26 cellular contexts compared by ENCODE assay signal in the genomic region with DNA sequence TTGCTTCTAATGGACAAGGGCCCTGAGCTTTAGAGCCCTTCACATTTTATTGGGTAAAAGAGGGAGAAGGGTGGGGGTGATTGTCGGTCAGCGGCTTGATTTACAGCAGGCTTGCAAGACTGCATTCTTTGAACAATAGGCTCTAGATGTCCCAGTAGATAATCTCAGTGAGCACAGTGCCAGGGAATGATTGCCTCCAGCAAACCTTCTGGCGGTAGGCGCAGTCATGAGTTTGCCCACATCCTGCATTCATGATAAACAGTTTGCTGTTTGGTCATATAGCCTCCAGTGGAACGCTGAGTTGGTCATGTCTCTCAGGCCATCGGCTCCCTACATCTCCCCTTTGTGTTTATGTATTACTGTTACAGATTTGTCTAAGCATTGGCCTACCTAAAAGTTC. TPM values are rescaled to one million over a fixed set of nuclear protein-coding genes. Genes with fewer than 3 reads are reported as not detected.
DNase-seq lines count a peak whose midpoint lies in the region; ATAC-seq and TF ChIP-seq lines count a peak whose summit lies in the region.
"Had no signal": no experiment of that assay in that cellular context is flagged by ENCODE, and none has a peak within 500 bp of the region (broad histone marks: within the 10 kb centered on the region; RNA-seq: fewer than 3 reads in every experiment).

No MANE protein-coding gene starts in this region.

- no peak overlapping the region for H3K4me2 ChIP-seq in PC-9
- H3K4me2 ChIP-seq: BLaER1 had no signal

- no peaks in the 10 kb centered on the region for H3K79me2 ChIP-seq in PC-9 (ENCODE audit: low read depth)

- no peak for TF ChIP-seq RAD21 in liver (IDR thresholded peaks at IDR 0.05)

- intact Hi-C loops in right lobe of liver (cut with DNase I) (no loop called here), PC-9 (cut with micrococcal nuclease; ENCODE audit: unreplicated experiment) (no loop called here)

- H3K9ac ChIP-seq in liver (ENCODE audit: low read depth in 1 of 2, low read length in 2 of 2) = no peak overlapping the region
- no peak overlapping the region for H3K9ac ChIP-seq in subcutaneous abdominal adipose tissue (ENCODE audit: low read length in 5 of 5)
- H3K9ac ChIP-seq: BLaER1 had no signal

- ATAC-seq in right lobe of liver (no peak), GM18520 (IDR thresholded peaks at IDR 0.05; ENCODE audit: unreplicated experiment) (no peak)

- H3K36me3 ChIP-seq in liver (ENCODE audit: control insufficient read depth in 4 of 4, insufficient read depth in 3 of 4, low read depth in 1 of 4, low read length in 3 of 4) (peaks cover 17 to 78% (median 53%) of the 10 kb centered on the region in 4 donors), right lobe of liver (peaks cover 0 to 24% (median 5%) of the 10 kb centered on the region in 4 donors), HEK293 (ENCODE audit: control insufficient read depth in 2 of 2, insufficient read depth in 1 of 2, low read length in 2 of 2) (peaks cover 3 to 80% of the 10 kb centered on the region in 2 experiments; a peak in 2 of 3 replicates), subcutaneous abdominal adipose tissue (ENCODE audit: control insufficient read depth in 5 of 5, insufficient read depth in 5 of 5, low read length in 5 of 5) (peaks cover 53 to 89% (median 86%) of the 10 kb centered on the region in 5 donors), PC-9 (ENCODE audit: low read depth) (no peaks in the 10 kb centered on the region)

- H3K27me3 ChIP-seq in liver (ENCODE audit: control insufficient read depth in 4 of 4, insufficient read depth in 4 of 4, low read length in 3 of 4) (no peaks in the 10 kb centered on the region), right lobe of liver (no peaks in the 10 kb centered on the region), subcutaneous abdominal adipose tissue (ENCODE audit: control insufficient read depth in 5 of 5, insufficient read depth in 4 of 5, low read length in 5 of 5) (no peaks in the 10 kb centered on the region), PC-9 (ENCODE audit: insufficient read depth, low read depth) (no peaks in the 10 kb centered on the region)
- H3K27me3 ChIP-seq: BE2C, BLaER1 had no signal

- no peaks in the 10 kb centered on the region for H4K20me1 ChIP-seq in PC-9 (ENCODE audit: insufficient read depth)
- H4K20me1 ChIP-seq: BLaER1 had no signal

- H3K4me3 ChIP-seq in liver (ENCODE audit: low read depth in 1 of 3, low read length in 3 of 3) (peak overlapping the region in 2 of 3 donors; percentile 31 to 67), right lobe of liver (no peak overlapping the region), HEK293 (ENCODE audit: low read depth, low read length) (no peak overlapping the region), coronary artery (peak overlapping the region; percentile 30), subcutaneous abdominal adipose tissue (ENCODE audit: low read depth in 1 of 5, low read length in 5 of 5) (peak overlapping the region in 3 of 5 donors; percentile 2 to 42 (median 37)), PC-9 (no peak overlapping the region)
- H3K4me3 ChIP-seq: BLaER1 had no signal

- H3K9me2 ChIP-seq in PC-9 (ENCODE audit: insufficient read depth) = no peaks in the 10 kb centered on the region

- H3K27ac ChIP-seq in liver (ENCODE audit: low read depth in 1 of 2, low read length in 2 of 2) (no peak overlapping the region), right lobe of liver (no peak overlapping the region), HEK293 (ENCODE audit: extremely low read depth, low read depth, low read length) (no peak overlapping the region), coronary artery (no peak overlapping the region), subcutaneous abdominal adipose tissue (ENCODE audit: low read depth, low read length) (no peak overlapping the region), PC-9 (no peak overlapping the region)
- H3K27ac ChIP-seq: 22Rv1, BLaER1 had no signal

- H2AFZ ChIP-seq in PC-9 = no peak overlapping the region

- DNase-seq in right lobe of liver (no peak), coronary artery (ENCODE audit: low spot score) (no peak), PC-9 (no peak), NCI-H146 treated with DMSO at 0.1 percent for 48 hours (lab: John Stamatoyannopoulos, UW; ENCODE audit: unreplicated experiment) (no peak)
- DNase-seq: ACHN; BE2C; C1 segment of cervical spinal cord; CD4-positive, alpha-beta memory T cell; CD4-positive, CD25-positive, alpha-beta regulatory T cell; CD8-positive, alpha-beta memory T cell; COR-L47; DMS 273 treated with DMSO at 0.1 percent for 48 hours; DMS153; DMS53; DMS79; DND-41; EL; GF-D8 had no signal

- TF ChIP-seq POLR2A in right lobe of liver (IDR thresholded peaks at IDR 0.05) = no peak

- H3K4me1 ChIP-seq in liver (ENCODE audit: control insufficient read depth in 4 of 4, insufficient read depth in 4 of 4, low read length in 3 of 4) = no peaks in the 10 kb centered on the region
- no peaks in the 10 kb centered on the region for H3K4me1 ChIP-seq in right lobe of liver
- no peaks in the 10 kb centered on the region for H3K4me1 ChIP-seq in HEK293 (ENCODE audit: control insufficient read depth, insufficient read depth, low read length)
- no peaks in the 10 kb centered on the region for H3K4me1 ChIP-seq in subcutaneous abdominal adipose tissue (ENCODE audit: control insufficient read depth in 5 of 5, insufficient read depth in 5 of 5, low read length in 5 of 5)
- H3K4me1 ChIP-seq in PC-9 (replicated peaks; ENCODE audit: insufficient read depth) = no peaks in the 10 kb centered on the region
- H3K4me1 ChIP-seq: BE2C, BLaER1 had no signal

- no TSS peak for BruUV-seq in PC-9 (replicated peaks; lab: Mats Ljungman, UMichigan)

- CTCF ChIA-PET in HEK293 (lab: Yijun Ruan, JAX) (no interaction called here), PC-9 (lab: Charles Lee) (no interaction called here)

- no peaks in the 10 kb centered on the region for H3F3A ChIP-seq in PC-9 (ENCODE audit: insufficient read depth, low read depth)

- 98% methylated on average over 6 of the region's 6 CpGs for WGBS in liver
- WGBS in right lobe of liver (ENCODE audit: insufficient coverage, low coverage, low lambda C conversion rate, missing lambda C conversion rate) = 100% methylated on average over 4 of the region's 6 CpGs

- POLR2A ChIA-PET in HEK293 (lab: Yijun Ruan, JAX) (no interaction called here), PC-9 (lab: Charles Lee; ENCODE audit: unreplicated experiment) (no interaction called here)

- H3K9me3 ChIP-seq in liver (ENCODE audit: control insufficient read depth in 4 of 4, low read length in 3 of 4) (peaks cover 36 to 80% (median 57%) of the 10 kb centered on the region in 4 donors), right lobe of liver (peaks cover 0 to 23% (median 11%) of the 10 kb centered on the region in 4 donors), HEK293 (ENCODE audit: control insufficient read depth, insufficient read depth, low read depth, low read length) (no peaks in the 10 kb centered on the region; the same call in 1 of the 2 replicates), subcutaneous abdominal adipose tissue (ENCODE audit: control insufficient read depth in 5 of 5, low read length in 5 of 5) (peaks cover 46 to 71% (median 67%) of the 10 kb centered on the region in 5 donors), PC-9 (ENCODE audit: insufficient read depth, low read depth) (peaks cover 26% of the 10 kb centered on the region)
- H3K9me3 ChIP-seq: BE2C had no signal

- TF ChIP-seq CTCF in liver (IDR thresholded peaks at IDR 0.05; ENCODE audit: low read depth, low read length, missing input control) (no peak), right lobe of liver (IDR thresholded peaks at IDR 0.05) (no peak), HEK293 (tag by site-specific recombination; IDR thresholded peaks at IDR 0.05) (no peak), coronary artery (IDR thresholded peaks at IDR 0.05) (no peak), PC-9 (conservative IDR thresholded peaks at IDR 0.05) (no peak)

TF ChIP-seq in HEK293, 187 proteins besides CTCF, POLR2A, EP300 and RAD21 (continues in another document):
- TF ChIP-seq ZNF624 (tag by site-specific recombination; IDR thresholded peaks at IDR 0.05) = no peak
- TF ChIP-seq, protein P1, sequence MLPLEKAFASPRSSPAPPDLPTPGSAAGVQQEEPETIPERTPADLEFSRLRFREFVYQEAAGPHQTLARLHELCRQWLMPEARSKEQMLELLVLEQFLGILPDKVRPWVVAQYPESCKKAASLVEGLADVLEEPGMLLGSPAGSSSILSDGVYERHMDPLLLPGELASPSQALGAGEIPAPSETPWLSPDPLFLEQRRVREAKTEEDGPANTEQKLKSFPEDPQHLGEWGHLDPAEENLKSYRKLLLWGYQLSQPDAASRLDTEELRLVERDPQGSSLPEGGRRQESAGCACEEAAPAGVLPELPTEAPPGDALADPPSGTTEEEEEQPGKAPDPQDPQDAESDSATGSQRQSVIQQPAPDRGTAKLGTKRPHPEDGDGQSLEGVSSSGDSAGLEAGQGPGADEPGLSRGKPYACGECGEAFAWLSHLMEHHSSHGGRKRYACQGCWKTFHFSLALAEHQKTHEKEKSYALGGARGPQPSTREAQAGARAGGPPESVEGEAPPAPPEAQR (tag by site-specific recombination; IDR thresholded peaks at IDR 0.05) = no peak
- TF ChIP-seq, protein P2, sequence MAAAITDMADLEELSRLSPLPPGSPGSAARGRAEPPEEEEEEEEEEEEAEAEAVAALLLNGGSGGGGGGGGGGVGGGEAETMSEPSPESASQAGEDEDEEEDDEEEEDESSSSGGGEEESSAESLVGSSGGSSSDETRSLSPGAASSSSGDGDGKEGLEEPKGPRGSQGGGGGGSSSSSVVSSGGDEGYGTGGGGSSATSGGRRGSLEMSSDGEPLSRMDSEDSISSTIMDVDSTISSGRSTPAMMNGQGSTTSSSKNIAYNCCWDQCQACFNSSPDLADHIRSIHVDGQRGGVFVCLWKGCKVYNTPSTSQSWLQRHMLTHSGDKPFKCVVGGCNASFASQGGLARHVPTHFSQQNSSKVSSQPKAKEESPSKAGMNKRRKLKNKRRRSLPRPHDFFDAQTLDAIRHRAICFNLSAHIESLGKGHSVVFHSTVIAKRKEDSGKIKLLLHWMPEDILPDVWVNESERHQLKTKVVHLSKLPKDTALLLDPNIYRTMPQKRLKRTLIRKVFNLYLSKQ (tag by site-specific recombination; IDR thresholded peaks at IDR 0.05; ENCODE audit: borderline replicate concordance) = no peak
- 0 out of 2 replicates have a peak, but pooled peaks have one; percentile 44 for TF ChIP-seq ZNF544 (tag by site-specific recombination; IDR thresholded peaks at IDR 0.05)

RNA-seq across cellular contexts. Expression of gene ZNF528, which starts 12.6 kb away (rescaled TPM):
- 1 to 10 TPM; 4.2 to 5.5 TPM for total RNA-seq in liver
- polyA plus RNA-seq in liver = 1 to 10 TPM in 1 of 2 donors, under 1 TPM in 1; 0.82 to 1.8 TPM
- 1 to 10 TPM; 1.9 to 7.5 (median 3.5) TPM for total RNA-seq in right lobe of liver
- 24.0 and 32.6 TPM in 2 replicates for total RNA-seq in PC-9 (2021)

RNA-seq across cellular contexts. Expression of gene ZNF534, which starts 18.7 kb away (rescaled TPM):
- not detected for total RNA-seq in liver
- not detected for polyA plus RNA-seq in liver
- total RNA-seq in right lobe of liver = under 1 TPM in 1 of 6 experiments, not detected in 5; 0.13 TPM
- total RNA-seq in PC-9 (2021) = not detected in 2 replicates
- total RNA-seq: A673; CD4-positive, CD25-positive, alpha-beta regulatory T cell; CD8-positive, alpha-beta memory T cell had no signal
- polyA plus RNA-seq: CD14-positive monocyte; CD4-positive, alpha-beta memory T cell; CD4-positive, CD25-positive, alpha-beta regulatory T cell; CD8-positive, alpha-beta memory T cell had no signal

RNA-seq across cellular contexts. Expression of gene ZNF880, which starts 40.6 kb away (rescaled TPM):
- total RNA-seq in liver = 1 to 10 TPM; 2.2 to 3.3 TPM
- 1 to 10 TPM; 2.1 to 2.6 TPM for polyA plus RNA-seq in liver
- 1 to 10 TPM; 1.0 to 2.9 (median 2.3) TPM for total RNA-seq in right lobe of liver
- total RNA-seq in PC-9 (2021) = 20.8 and 27.3 TPM in 2 replicates

RNA-seq across cellular contexts. Expression of gene ZNF578, which starts 43.1 kb away (rescaled TPM):
- total RNA-seq in liver (under 1 TPM; 0.25 to 0.56 TPM), right lobe of liver (under 1 TPM in 3 of 6 experiments, not detected in 3; 0.17 to 0.51 (median 0.29) TPM), PC-9 (2021) (not detected in 2 replicates)
- polyA plus RNA-seq in liver = under 1 TPM in 1 of 2 donors, not detected in 1; 0.09 TPM
- polyA plus RNA-seq: CD14-positive monocyte had no signal

Comparison
In these comparisons a context has a peak if more than half of its experiments do, and no peak if none do; other contexts are left out.
1. H3K4me3 ChIP-seq: peak in liver (2 of 3), coronary artery (single experiment) and subcutaneous abdominal adipose tissue (3 of 5); none in right lobe of liver (0 of 3), HEK293 (single experiment) and PC-9 (single experiment).